Comparison of ENCODE assay signal across 26 cellular contexts in the genomic region with DNA sequence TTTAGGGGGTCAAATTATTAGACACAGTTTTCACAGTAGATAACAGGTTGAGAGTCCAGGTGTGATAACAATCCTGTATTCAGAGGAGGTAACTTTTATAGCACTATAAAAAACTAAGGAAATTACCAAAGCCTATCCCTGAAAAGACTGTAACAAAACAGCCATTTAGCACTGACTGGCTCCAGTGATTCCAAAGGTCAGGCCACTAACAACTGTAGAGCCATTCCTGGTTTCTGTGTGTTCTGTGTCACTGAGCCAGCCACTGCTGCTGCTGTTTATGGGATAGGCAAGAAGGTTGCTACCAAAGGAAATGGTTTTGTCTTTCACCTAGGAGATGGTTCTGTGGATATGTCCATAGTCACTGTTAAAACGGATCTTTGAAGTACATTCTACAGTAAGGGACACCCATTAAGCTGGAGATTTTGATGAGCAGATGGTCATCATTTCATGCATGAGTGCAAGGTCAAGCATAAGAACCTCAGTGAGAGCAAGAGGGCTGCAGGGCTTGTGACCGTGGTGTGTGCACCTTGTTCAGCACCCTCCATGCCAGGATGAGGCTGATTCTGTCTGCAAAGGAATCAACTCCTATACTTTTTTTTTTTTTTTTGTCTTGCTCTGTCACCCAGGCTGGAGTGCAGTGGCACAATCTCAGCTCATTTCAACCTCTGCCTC. TPM values are rescaled to one million over a fixed set of nuclear protein-coding genes. Genes with fewer than 3 reads are reported as not detected.
DNase-seq lines count a peak whose midpoint lies in the region; ATAC-seq and TF ChIP-seq lines count a peak whose summit lies in the region.
"Had no signal": no experiment of that assay in that cellular context is flagged by ENCODE, and none has a peak within 500 bp of the region (broad histone marks: within the 10 kb centered on the region; RNA-seq: fewer than 3 reads in every experiment).

No MANE protein-coding gene starts in this region.

- H3K27me3 Mint-ChIP-seq in activated naive CD4-positive, alpha-beta T cell treated with anti-CD3 and anti-CD28 coated beads, Interleukin-2, amount 50 U/mL, for 24 hours = no peaks in the 10 kb centered on the region
- H3K27me3 Mint-ChIP-seq: activated naive CD4-positive, alpha-beta T cell treated with anti-CD3 and anti-CD28 coated beads, Interleukin-2, amount 10 ng/mL, durations not matched to agents 7 days and 5 days; stimulated activated memory B cell treated with anti-CD40 and anti-IgM and Interleukin-4, amounts not matched to agents 10 μg/mL and 1 μg/mL and 100 μg/mL, for 72 hours had no signal

- H3K27ac Mint-ChIP-seq in activated naive CD4-positive, alpha-beta T cell treated with anti-CD3 and anti-CD28 coated beads, Interleukin-2, amount 50 U/mL, for 24 hours = peak overlapping the region; percentile 8
- H3K27ac Mint-ChIP-seq: activated naive CD4-positive, alpha-beta T cell treated with anti-CD3 and anti-CD28 coated beads, Interleukin-2, amount 10 ng/mL, durations not matched to agents 7 days and 5 days; stimulated activated memory B cell treated with anti-CD40 and anti-IgM and Interleukin-4, amounts not matched to agents 10 μg/mL and 1 μg/mL and 100 μg/mL, for 72 hours had no signal

- no peaks in the 10 kb centered on the region for H3K9me3 ChIP-seq in transverse colon
- H3K9me3 ChIP-seq: BLaER1 treated with 17β-estradiol and CSF1 and Interleukin-3, amounts not matched to agents 10 nM and 100 nM; suprapubic skin; vagina had no signal

- peaks cover 3 to 35% (median 17%) of the 10 kb centered on the region in 4 donors for H3K4me1 ChIP-seq in transverse colon
- H3K4me1 ChIP-seq: BLaER1 treated with 17β-estradiol and CSF1 and Interleukin-3, amounts not matched to agents 10 nM and 100 nM; suprapubic skin; vagina had no signal

- intact Hi-C loops in left colon (cut with DNase I, micrococcal nuclease) (no loop called here), transverse colon (cut with DNase I; ENCODE audit: low total_unique reads) (no loop called here)

- ATAC-seq in left colon (peak; percentile 93), GM21360 (IDR thresholded peaks at IDR 0.05; ENCODE audit: unreplicated experiment) (no peak), HG03175 (IDR thresholded peaks at IDR 0.05; ENCODE audit: unreplicated experiment) (no peak)
- ATAC-seq: stimulated activated memory B cell treated with anti-CD40 and anti-IgM and Interleukin-4, amounts not matched to agents 10 μg/mL and 1 μg/mL and 100 μg/mL, for 72 hours had no signal

- peak overlapping the region; percentile 79 to 85 (median 84) for H3K27ac ChIP-seq in transverse colon
- H3K27ac ChIP-seq: BLaER1 treated with 17β-estradiol and CSF1 and Interleukin-3, amounts not matched to agents 10 nM and 100 nM; HL-60; PC-9; skin epidermis; suprapubic skin; vagina had no signal

- no peak for TF ChIP-seq CTCF in transverse colon (IDR thresholded peaks at IDR 0.05)

- peaks cover 0 to 12% (median 0%) of the 10 kb centered on the region in 4 donors for H3K36me3 ChIP-seq in transverse colon

- H3K27me3 ChIP-seq in transverse colon = no peaks in the 10 kb centered on the region
- H3K27me3 ChIP-seq: BLaER1 treated with 17β-estradiol and CSF1 and Interleukin-3, amounts not matched to agents 10 nM and 100 nM; suprapubic skin; vagina had no signal

- no peak overlapping the region for H3K4me3 Mint-ChIP-seq in activated naive CD4-positive, alpha-beta T cell treated with anti-CD3 and anti-CD28 coated beads, Interleukin-2, amount 50 U/mL, for 24 hours
- H3K4me3 Mint-ChIP-seq: activated naive CD4-positive, alpha-beta T cell treated with anti-CD3 and anti-CD28 coated beads, Interleukin-2, amount 10 ng/mL, durations not matched to agents 7 days and 5 days; stimulated activated memory B cell treated with anti-CD40 and anti-IgM and Interleukin-4, amounts not matched to agents 10 μg/mL and 1 μg/mL and 100 μg/mL, for 72 hours had no signal

- WGBS in transverse colon (ENCODE audit: low coverage in 1 of 2), 2 donors = 53 to 68% methylated on average over 2 of the region's 2 CpGs

- H3K9me3 Mint-ChIP-seq in activated naive CD4-positive, alpha-beta T cell treated with anti-CD3 and anti-CD28 coated beads, Interleukin-2, amount 50 U/mL, for 24 hours = no peaks in the 10 kb centered on the region
- H3K9me3 Mint-ChIP-seq: activated naive CD4-positive, alpha-beta T cell treated with anti-CD3 and anti-CD28 coated beads, Interleukin-2, amount 10 ng/mL, durations not matched to agents 7 days and 5 days; stimulated activated memory B cell treated with anti-CD40 and anti-IgM and Interleukin-4, amounts not matched to agents 10 μg/mL and 1 μg/mL and 100 μg/mL, for 72 hours had no signal

- TF ChIP-seq EP300 in transverse colon (IDR thresholded peaks at IDR 0.05; ENCODE audit: low read depth) = peak; percentile 12

- in situ Hi-C loops in transverse colon (cut with MboI; ENCODE audit: low pct_ligation_motif_present in 1 of 4, low pct_unique_long_range_greater_than_20kb in 1 of 4, low sequenced_read_pairs in 3 of 4) = loop anchor here in 1 of 4 donors (5.0 kb wide), 1 partner anchor 162 kb away; no protein-coding TSS in a partner anchor

- no peak overlapping the region for H3K4me3 ChIP-seq in transverse colon
- H3K4me3 ChIP-seq: BLaER1 treated with 17β-estradiol and CSF1 and Interleukin-3, amounts not matched to agents 10 nM and 100 nM; PC-9; skin epidermis; suprapubic skin; vagina had no signal

- no peak for DNase-seq in activated naive CD4-positive, alpha-beta T cell treated with anti-CD3 and anti-CD28 coated beads, Interleukin-2, amount 50 U/mL, for 16 hours
- peak; percentile 8 for DNase-seq in SW480 (ENCODE audit: low spot score)
- peak; percentile 63 to 86 for DNase-seq in left colon
- DNase-seq in transverse colon = peak; percentile 80
- no peak for DNase-seq in AG20443 (ENCODE audit: low spot score)
- DNase-seq: ACHN; activated CD4-positive, CD25-positive, alpha-beta regulatory T cell treated with anti-CD3 and anti-CD28 coated beads, Interleukin-2, amount 50 U/mL, for 72 hours; activated naive CD4-positive, alpha-beta T cell treated with anti-CD3 and anti-CD28 coated beads, Interleukin-2, amount 10 ng/mL, durations not matched to agents 7 days and 5 days; activated T-cell treated with anti-CD3 and anti-CD28 coated beads, Interleukin-2, amount 50 U/mL, for 48 hours; aorta; COR-L47; EL; IMR-90; NCI-H446 treated with DMSO at 0.1 percent for 48 hours; PC-9; SIG-M5; stimulated activated CD4-positive, alpha-beta T cell treated with anti-CD3 and anti-CD28 coated beads, Interleukin-2, amount 100 ng/mL, for 24 hours had no signal

- no peaks in the 10 kb centered on the region for H3K4me1 Mint-ChIP-seq in activated naive CD4-positive, alpha-beta T cell treated with anti-CD3 and anti-CD28 coated beads, Interleukin-2, amount 50 U/mL, for 24 hours
- H3K4me1 Mint-ChIP-seq: activated naive CD4-positive, alpha-beta T cell treated with anti-CD3 and anti-CD28 coated beads, Interleukin-2, amount 10 ng/mL, durations not matched to agents 7 days and 5 days; stimulated activated memory B cell treated with anti-CD40 and anti-IgM and Interleukin-4, amounts not matched to agents 10 μg/mL and 1 μg/mL and 100 μg/mL, for 72 hours had no signal

- TF ChIP-seq POLR2A in transverse colon (IDR thresholded peaks at IDR 0.05) = no peak

- peaks cover 8% of the 10 kb centered on the region for H3K36me3 Mint-ChIP-seq in activated naive CD4-positive, alpha-beta T cell treated with anti-CD3 and anti-CD28 coated beads, Interleukin-2, amount 50 U/mL, for 24 hours

RNA-seq across cellular contexts. Expression of gene PDSS1, which starts 17.5 kb away (rescaled TPM):
- 10 to 100 TPM; 20.3 to 34.3 TPM for total RNA-seq in left colon
- 10 to 100 TPM; 13.1 to 66.7 (median 23.8) TPM for total RNA-seq in transverse colon

Comparison
In these comparisons a context has a peak if more than half of its experiments do, and no peak if none do; other contexts are left out.
1. DNase-seq: peak in SW480 (single experiment), left colon (2 of 2) and transverse colon (single experiment); none in activated naive CD4-positive, alpha-beta T cell treated with anti-CD3 and anti-CD28 coated beads, Interleukin-2, amount 50 U/mL, for 16 hours (single experiment) and AG20443 (single experiment).